ENCODE assay signal across 12 cellular contexts in the genomic region with DNA sequence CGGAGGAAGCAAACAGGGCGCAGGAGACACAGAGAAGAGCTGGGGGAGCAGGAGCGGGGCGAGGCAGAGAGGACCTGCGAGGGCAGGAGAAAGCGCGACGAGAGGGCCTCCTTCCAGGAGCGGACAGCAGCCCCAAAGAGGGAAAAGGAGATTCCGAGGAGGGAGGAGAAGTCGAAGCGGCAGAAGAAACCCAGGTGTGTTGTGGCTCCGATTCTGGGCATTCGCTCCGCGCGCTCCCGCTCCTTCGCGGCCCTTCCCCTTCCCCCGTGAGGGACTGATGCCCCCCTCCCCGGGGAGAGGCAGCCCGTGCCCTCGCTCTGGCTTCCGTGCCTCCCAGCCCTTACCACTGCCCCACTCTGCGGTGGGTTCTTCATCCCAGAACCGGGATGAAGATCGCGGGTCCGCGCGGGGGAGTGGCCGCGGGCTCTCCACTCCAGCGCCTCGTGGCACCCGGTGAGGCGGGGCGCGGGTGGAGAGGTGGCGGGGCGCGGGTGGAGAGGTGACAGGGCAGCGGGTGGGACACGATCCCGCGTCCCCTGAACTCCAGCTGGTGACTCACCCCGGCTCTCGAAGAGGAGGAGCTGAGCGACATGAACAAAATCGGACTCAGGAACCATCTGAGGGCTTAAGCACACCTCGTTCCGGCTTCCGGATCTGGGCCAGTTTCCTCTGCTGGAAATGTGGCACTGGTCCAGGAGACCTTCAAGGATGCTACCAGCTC. TPM values are rescaled to one million over a fixed set of nuclear protein-coding genes. Genes with fewer than 3 reads are reported as not detected.
DNase-seq lines count a peak whose midpoint lies in the region; ATAC-seq and TF ChIP-seq lines count a peak whose summit lies in the region.
"Had no signal": no experiment of that assay in that cellular context is flagged by ENCODE, and none has a peak within 500 bp of the region (broad histone marks: within the 10 kb centered on the region; RNA-seq: fewer than 3 reads in every experiment).

No MANE protein-coding gene starts in this region.

- no peaks in the 10 kb centered on the region for H3K9me3 ChIP-seq in heart left ventricle
- H3K9me3 ChIP-seq in mesenchymal stem cell (ENCODE audit: control insufficient read depth, low read length), result no peaks in the 10 kb centered on the region
- H3K9me3 ChIP-seq in upper lobe of right lung, result no peaks in the 10 kb centered on the region

- H3K4me2 ChIP-seq in mesenchymal stem cell (ENCODE audit: low read length, poor library complexity, severe bottlenecking), result peak overlapping the region; percentile 27

- H3K18ac ChIP-seq in mesenchymal stem cell (ENCODE audit: low read depth in 1 of 2, low read length in 2 of 2), result no peak overlapping the region

- no peak overlapping the region for H2BK5ac ChIP-seq in mesenchymal stem cell (ENCODE audit: low read depth, low read length, poor library complexity, severe bottlenecking)

- no peaks in the 10 kb centered on the region for H3K79me1 ChIP-seq in mesenchymal stem cell (replicated peaks; ENCODE audit: low read length, poor library complexity, severe bottlenecking)

- H3K4me1 ChIP-seq in heart left ventricle (peaks cover 0 to 11% (median 5%) of the 10 kb centered on the region in 12 donors), mesenchymal stem cell (ENCODE audit: control insufficient read depth, insufficient read depth, low read depth, low read length) (peaks cover 5% of the 10 kb centered on the region), upper lobe of right lung (peaks cover 9% of the 10 kb centered on the region)

- no peak overlapping the region for H3K9ac ChIP-seq in mesenchymal stem cell (ENCODE audit: low read length)

- intact Hi-C loops in heart left ventricle (cut with DNase I), result no loop called here
- intact Hi-C loops in left ventricle myocardium superior (cut with micrococcal nuclease), result no loop called here
- intact Hi-C loops in upper lobe of right lung (cut with DNase I), result no loop called here

- no peak for TF ChIP-seq POLR2A in heart left ventricle (IDR thresholded peaks at IDR 0.05)

- no peak overlapping the region for H2BK12ac ChIP-seq in mesenchymal stem cell (ENCODE audit: low read length in 2 of 2)

- no peak overlapping the region for H3K4ac ChIP-seq in mesenchymal stem cell (ENCODE audit: low read depth in 1 of 2, low read length in 2 of 2)

- 2 to 7% (median 5%) methylated on average over 35 to 54 of the region's 54 CpGs for WGBS in heart left ventricle, 4 donors
- WGBS in mesenchymal stem cell, result 17% methylated on average over 44 of the region's 54 CpGs

- H3K36me3 ChIP-seq in heart left ventricle (no peaks in the 10 kb centered on the region), mesenchymal stem cell (ENCODE audit: control insufficient read depth in 1 of 2, insufficient read depth in 2 of 2, low read depth in 1 of 2, low read length in 2 of 2) (no peaks in the 10 kb centered on the region), upper lobe of right lung (no peaks in the 10 kb centered on the region)

- H3K4me3 ChIP-seq in heart left ventricle, result peak overlapping the region in 9 of 12 donors; percentile 6 to 32 (median 15)
- H3K4me3 ChIP-seq in mesenchymal stem cell (ENCODE audit: insufficient read depth in 1 of 2, low read depth in 1 of 2, low read length in 2 of 2), result peak overlapping the region in 1 of 2 experiments; percentile 44
- no peak overlapping the region for H3K4me3 ChIP-seq in upper lobe of right lung

- peaks cover 24 to 86% (median 50%) of the 10 kb centered on the region in 9 donors for H3K27me3 ChIP-seq in heart left ventricle
- H3K27me3 ChIP-seq in mesenchymal stem cell (ENCODE audit: control insufficient read depth in 1 of 2, insufficient read depth in 1 of 2, low read length in 2 of 2), result peaks cover 42 to 77% of the 10 kb centered on the region in 2 experiments
- H3K27me3 ChIP-seq in upper lobe of right lung, result peaks cover 53% of the 10 kb centered on the region

- H3K14ac ChIP-seq in mesenchymal stem cell (ENCODE audit: low read length in 2 of 2), result no peak overlapping the region

- H2AK5ac ChIP-seq in mesenchymal stem cell (ENCODE audit: low read length, severe bottlenecking), result no peak overlapping the region

- H4K8ac ChIP-seq in mesenchymal stem cell (ENCODE audit: low read length), result no peak overlapping the region

- no peak overlapping the region for H2AFZ ChIP-seq in mesenchymal stem cell (ENCODE audit: low read depth, low read length)

- TF ChIP-seq CTCF in heart left ventricle (IDR thresholded peaks at IDR 0.05) (no peak), upper lobe of right lung (IDR thresholded peaks at IDR 0.05) (no peak)

- H2BK120ac ChIP-seq in mesenchymal stem cell (ENCODE audit: low read depth, low read length), result no peak overlapping the region

- H3K23ac ChIP-seq in mesenchymal stem cell (ENCODE audit: low read length in 2 of 2), result no peak overlapping the region

- no peak overlapping the region for H4K91ac ChIP-seq in mesenchymal stem cell (ENCODE audit: low read length)

- H3K27ac ChIP-seq in heart left ventricle (no peak overlapping the region), cingulate gyrus (ENCODE audit: low read depth, low read length) (peak overlapping the region; percentile 67), mesenchymal stem cell (ENCODE audit: low read length, poor library complexity, severe bottlenecking) (no peak overlapping the region), upper lobe of right lung (no peak overlapping the region)
- H3K27ac ChIP-seq: C4-2B had no signal

- no peak for DNase-seq in heart left ventricle
- DNase-seq in left ventricle myocardium superior, result no peak
- no peak for DNase-seq in mesenchymal stem cell
- DNase-seq in upper lobe of right lung, result no peak
- DNase-seq in putamen (ENCODE audit: low spot score), result no peak
- DNase-seq in left lobe of liver (ENCODE audit: low spot score), result no peak
- DNase-seq: activated CD8-positive, alpha-beta memory T cell treated with anti-CD3 and anti-CD28 coated beads for 24 hours; Kasumi-1; PC-3 had no signal

- H2BK15ac ChIP-seq in mesenchymal stem cell (ENCODE audit: low read depth, poor library complexity, severe bottlenecking), result no peak overlapping the region

- ATAC-seq in heart left ventricle, result no peak
- no peak for ATAC-seq in left ventricle myocardium superior
- ATAC-seq in upper lobe of right lung, result peak; percentile 45
- no peak for ATAC-seq in GM18907 (IDR thresholded peaks at IDR 0.05; ENCODE audit: unreplicated experiment)
- ATAC-seq in left lobe of liver, result no peak
- ATAC-seq: PC-3 had no signal

RNA-seq across cellular contexts. Expression of a gene that starts 22.4 kb away (rescaled TPM):
- total RNA-seq in heart left ventricle (not detected), left ventricle myocardium superior (0.10 TPM), upper lobe of right lung (0.43 TPM), left lobe of liver (not detected)
- polyA plus RNA-seq in heart left ventricle, result not detected
- not detected for polyA plus RNA-seq in mesenchymal stem cell (2013, experiment 1 of 2)
- not detected for polyA plus RNA-seq in mesenchymal stem cell (2013, experiment 2 of 2)
- total RNA-seq: PC-3 had no signal

RNA-seq across cellular contexts. Expression of a gene that starts 50.0 kb away (rescaled TPM):
- total RNA-seq in heart left ventricle (1 to 10 TPM; 4.2 to 8.6 (median 5.4) TPM), left ventricle myocardium superior (5.8 TPM), upper lobe of right lung (8.3 TPM), left lobe of liver (4.3 TPM)
- polyA plus RNA-seq in heart left ventricle, result 1 to 10 TPM; 2.6 to 5.6 TPM
- 7.4 TPM for polyA plus RNA-seq in mesenchymal stem cell (2013, experiment 1 of 2)
- 6.6 TPM for polyA plus RNA-seq in mesenchymal stem cell (2013, experiment 2 of 2)
